Comparison of ENCODE assay signal across 17 cellular contexts in genomic region chr10:131653140-131653539, GRCh38.
"Had no signal": no experiment of that assay in that cellular context is flagged by ENCODE, and none has a peak within 500 bp of the region (broad histone marks: within the 10 kb centered on the region; RNA-seq: fewer than 3 reads in every experiment).

No MANE protein-coding gene starts in this region.

- H3K4me1 ChIP-seq: gastrocnemius medialis, heart right ventricle, left ventricle myocardium inferior, lower lobe of right lung, sigmoid colon, tibial artery, upper lobe of left lung, vagina had no signal

- H3K27me3 ChIP-seq: upper lobe of left lung, vagina had no signal

- H3K36me3 ChIP-seq: gastrocnemius medialis, heart right ventricle, left ventricle myocardium inferior, lower lobe of right lung, sigmoid colon, tibial artery, upper lobe of left lung, vagina had no signal

- ATAC-seq: esophagus mucosa, gastrocnemius medialis, heart right ventricle, lower lobe of right lung had no signal

- H3K9me3 ChIP-seq: gastrocnemius medialis, heart right ventricle, left ventricle myocardium inferior, lower lobe of right lung, sigmoid colon, tibial artery, upper lobe of left lung, vagina had no signal

- H3K36me3 Mint-ChIP-seq: memory B cell; natural killer cell treated with Interleukin-12 subunit alpha and Interleukin-12 subunit beta and Interleukin-15 and Interleukin-18, amount 100 ng/mL, for 72 hours had no signal

- H3K9me3 Mint-ChIP-seq: natural killer cell treated with Interleukin-12 subunit alpha and Interleukin-12 subunit beta and Interleukin-15 and Interleukin-18, amount 100 ng/mL, for 72 hours had no signal

- DNase-seq: effector memory CD4-positive, alpha-beta T cell; gastrocnemius medialis; heart right ventricle; hypothalamus; left ventricle myocardium inferior; lower lobe of right lung; midbrain; sigmoid colon; stimulated activated CD4-positive, alpha-beta T cell treated with anti-CD3 and anti-CD28 coated beads, Interleukin-12 subunit alpha, Interleukin-12 subunit beta, amount 100 ng/mL, for 4 hours; stimulated activated naive CD4-positive, alpha-beta T cell; upper lobe of left lung had no signal

- H3K27ac Mint-ChIP-seq: memory B cell; natural killer cell treated with Interleukin-12 subunit alpha and Interleukin-12 subunit beta and Interleukin-15 and Interleukin-18, amount 100 ng/mL, for 72 hours had no signal

- H3K4me3 ChIP-seq: gastrocnemius medialis, heart right ventricle, left ventricle myocardium inferior, lower lobe of right lung, sigmoid colon, skin epidermis, tibial artery, upper lobe of left lung, vagina had no signal

- H3K4me3 Mint-ChIP-seq: memory B cell; natural killer cell treated with Interleukin-12 subunit alpha and Interleukin-12 subunit beta and Interleukin-15 and Interleukin-18, amount 100 ng/mL, for 72 hours had no signal

- H3K4me1 Mint-ChIP-seq: memory B cell had no signal

- H3K27ac ChIP-seq: gastrocnemius medialis, heart right ventricle, left ventricle myocardium inferior, lower lobe of right lung, sigmoid colon, skin epidermis, tibial artery, upper lobe of left lung, vagina had no signal
